23 cellular contexts compared by ENCODE assay signal in genomic region chr18:30991397-30991796, GRCh38. TPM values are rescaled to one million over a fixed set of nuclear protein-coding genes. Genes with fewer than 3 reads are reported as not detected.
DNase-seq lines count a peak whose midpoint lies in the region; ATAC-seq and TF ChIP-seq lines count a peak whose summit lies in the region.
"Had no signal": no experiment of that assay in that cellular context is flagged by ENCODE, and none has a peak within 500 bp of the region (broad histone marks: within the 10 kb centered on the region; RNA-seq: fewer than 3 reads in every experiment).

No MANE protein-coding gene starts in this region.

- H3K4me3 ChIP-seq in mammary epithelial cell (replicated peaks in 1 of 3; ENCODE audit: insufficient read depth in 1 of 3, low read depth in 2 of 3, low read length in 3 of 3) (no peak overlapping the region), MM.1S (ENCODE audit: low read length) (no peak overlapping the region), hepatocyte (no peak overlapping the region)
- H3K4me3 ChIP-seq: GM23248, Peyer's patch had no signal

- H2AFZ ChIP-seq in mammary epithelial cell (ENCODE audit: low read depth, low read length) (no peak overlapping the region), MM.1S (ENCODE audit: low read length) (no peak overlapping the region), hepatocyte (no peak overlapping the region)
- H2AFZ ChIP-seq: GM23248 had no signal

- dilution Hi-C loops in mammary epithelial cell (cut with HindIII; ENCODE audit: low sequenced_read_pairs) = no loop called here

- ATAC-seq in HG03571 (IDR thresholded peaks at IDR 0.05; ENCODE audit: unreplicated experiment) (no peak), GM21619 (IDR thresholded peaks at IDR 0.05; ENCODE audit: unreplicated experiment) (no peak)

- H4K20me1 ChIP-seq in mammary epithelial cell (ENCODE audit: insufficient read depth, low read length) (no peaks in the 10 kb centered on the region), MM.1S (ENCODE audit: insufficient read depth, low read length) (no peaks in the 10 kb centered on the region), hepatocyte (ENCODE audit: insufficient read depth, poor library complexity, severe bottlenecking) (no peaks in the 10 kb centered on the region)

- peaks cover 10% of the 10 kb centered on the region for H3K4me1 Mint-ChIP-seq in MCF 10A (ENCODE audit: insufficient read depth, unreplicated experiment)
- H3K4me1 Mint-ChIP-seq: CD4-positive, alpha-beta memory T cell had no signal

- no peak overlapping the region for H3K4me3 Mint-ChIP-seq in MCF 10A (ENCODE audit: unreplicated experiment)
- H3K4me3 Mint-ChIP-seq: CD4-positive, alpha-beta memory T cell; T-helper 1 cell treated with Interleukin-12 subunit alpha and Interleukin-12 subunit beta and Interleukin-4 antibody, amounts not matched to agents 30 μg/mL and 1 μg/mL, for 36 hours had no signal

- H3K36me3 ChIP-seq in mammary epithelial cell (ENCODE audit: insufficient read depth, low read length) = peaks cover 20% of the 10 kb centered on the region
- H3K36me3 ChIP-seq in MM.1S (replicated peaks; ENCODE audit: insufficient read depth, low read length) = no peaks in the 10 kb centered on the region
- H3K36me3 ChIP-seq in hepatocyte (replicated peaks; ENCODE audit: insufficient read depth, low read depth) = no peaks in the 10 kb centered on the region
- H3K36me3 ChIP-seq: Peyer's patch had no signal

- no peaks in the 10 kb centered on the region for H3F3A ChIP-seq in MM.1S (ENCODE audit: insufficient read depth, low read length)

- H3K27ac Mint-ChIP-seq in MCF 10A (ENCODE audit: low read depth, unreplicated experiment) = no peak overlapping the region
- H3K27ac Mint-ChIP-seq: CD4-positive, alpha-beta memory T cell; T-helper 1 cell treated with Interleukin-12 subunit alpha and Interleukin-12 subunit beta and Interleukin-4 antibody, amounts not matched to agents 30 μg/mL and 1 μg/mL, for 36 hours had no signal

- H3K9me3 Mint-ChIP-seq in MCF 10A (ENCODE audit: unreplicated experiment) = no peaks in the 10 kb centered on the region
- H3K9me3 Mint-ChIP-seq: T-helper 1 cell treated with Interleukin-12 subunit alpha and Interleukin-12 subunit beta and Interleukin-4 antibody, amounts not matched to agents 30 μg/mL and 1 μg/mL, for 36 hours had no signal

- DNase-seq in mammary epithelial cell (no peak), MCF 10A (ENCODE audit: unreplicated experiment) (no peak), MM.1S (peak; percentile 25), RPMI8226 (peak; percentile 32), SIG-M5 (lab: John Stamatoyannopoulos, UW) (no peak), hepatocyte (ENCODE audit: low spot score) (no peak)
- DNase-seq: 8988T; CD4-positive, alpha-beta memory T cell; DMS79 treated with DMSO at 0.1 percent for 48 hours; GM23248; HCEC 1CT; Kasumi-1; NCI-H1436; NCI-H2029; NCI-H2171; NCI-H748 treated with DMSO at 0.1 percent for 48 hours; Peyer's patch; Right ventricle myocardium superior had no signal

- peaks cover 28% of the 10 kb centered on the region for H3K36me3 Mint-ChIP-seq in MCF 10A (ENCODE audit: insufficient read depth, unreplicated experiment)
- H3K36me3 Mint-ChIP-seq: CD4-positive, alpha-beta memory T cell had no signal

- TF ChIP-seq CTCF in mammary epithelial cell (conservative IDR thresholded peaks at IDR 0.05 in 1 of 2, IDR thresholded peaks at IDR 0.05 in 1 of 2; ENCODE audit: extremely low read depth in 1 of 2, insufficient read depth in 1 of 2, low read depth in 1 of 2, low read length in 2 of 2) (no peak), MCF 10A (IDR thresholded peaks at IDR 0.05; ENCODE audit: unreplicated experiment) (no peak), MM.1S (IDR thresholded peaks at IDR 0.05; ENCODE audit: low read length) (no peak), hepatocyte (IDR thresholded peaks at IDR 0.05; ENCODE audit: poor library complexity) (no peak)

- intact Hi-C loops in mammary epithelial cell (cut with micrococcal nuclease) (loop anchor here (5.0 kb wide), 1 partner anchor 251 kb away; no protein-coding TSS in a partner anchor), MCF 10A (cut with micrococcal nuclease) (loop anchor here (10.0 kb wide), 1 partner anchor 433 kb away; no protein-coding TSS in a partner anchor)

- H3K9ac ChIP-seq in mammary epithelial cell (ENCODE audit: insufficient read depth, low read length) = no peak overlapping the region
- no peak overlapping the region for H3K9ac ChIP-seq in MM.1S (ENCODE audit: low read length)
- H3K9ac ChIP-seq: GM23248 had no signal

- H3K4me1 ChIP-seq in mammary epithelial cell (ENCODE audit: insufficient read depth, low read length) (peaks cover 29% of the 10 kb centered on the region), MM.1S (ENCODE audit: low read length) (peaks cover 7% of the 10 kb centered on the region; the same call in 1 of the 2 replicates), hepatocyte (ENCODE audit: insufficient read depth) (peaks cover 19% of the 10 kb centered on the region)
- H3K4me1 ChIP-seq: Peyer's patch had no signal

- H3K4me2 ChIP-seq in mammary epithelial cell (ENCODE audit: insufficient read depth, low read depth, low read length) (no peak overlapping the region), MM.1S (ENCODE audit: low read depth, low read length) (no peak overlapping the region), hepatocyte (no peak overlapping the region)

- in situ Hi-C loops in mammary epithelial cell (cut with MboI; ENCODE audit: low sequenced_read_pairs in 2 of 2) = no loop called here

- POLR2A ChIA-PET in MCF 10A (lab: Yijun Ruan, JAX) = no interaction called here

- BruUV-seq in mammary epithelial cell (replicated peaks; lab: Mats Ljungman, UMichigan) (no TSS peak), MCF 10A (replicated peaks; lab: Mats Ljungman, UMichigan) (no TSS peak)

- CTCF ChIA-PET in mammary epithelial cell (lab: Charles Lee; ENCODE audit: low non-redundant PET) = no interaction called here
- CTCF ChIA-PET in MCF 10A (lab: Yijun Ruan, JAX) = no interaction called here

- no peaks in the 10 kb centered on the region for H3K9me2 ChIP-seq in MM.1S (replicated peaks; ENCODE audit: insufficient read depth, low read length)
- H3K9me2 ChIP-seq in hepatocyte (replicated peaks; ENCODE audit: insufficient read depth) = no peaks in the 10 kb centered on the region

- H3K79me2 ChIP-seq in mammary epithelial cell (ENCODE audit: insufficient read depth, low read length) (no peaks in the 10 kb centered on the region), MM.1S (ENCODE audit: low read length) (no peaks in the 10 kb centered on the region), hepatocyte (no peaks in the 10 kb centered on the region)

- H3K27ac ChIP-seq in mammary epithelial cell (ENCODE audit: insufficient read depth, low read depth, low read length) (peak overlapping the region; percentile 35), MM.1S (ENCODE audit: low read length) (no peak overlapping the region), hepatocyte (no peak overlapping the region)
- H3K27ac ChIP-seq: GM23248, Peyer's patch had no signal

- H3K27me3 Mint-ChIP-seq in MCF 10A (ENCODE audit: insufficient read depth, unreplicated experiment) = no peaks in the 10 kb centered on the region
- H3K27me3 Mint-ChIP-seq: CD4-positive, alpha-beta memory T cell had no signal

- H3K9me3 ChIP-seq in mammary epithelial cell (replicated peaks; ENCODE audit: insufficient read depth, low read length) (no peaks in the 10 kb centered on the region), MM.1S (replicated peaks; ENCODE audit: insufficient read depth, low read length) (no peaks in the 10 kb centered on the region), hepatocyte (ENCODE audit: low read depth) (no peaks in the 10 kb centered on the region)
- H3K9me3 ChIP-seq: Peyer's patch had no signal

- WGBS in mammary epithelial cell (ENCODE audit: low coverage, missing lambda C conversion rate) = 98% methylated on average over 5 of the region's 5 CpGs
- 75% methylated on average over 5 of the region's 5 CpGs for WGBS in hepatocyte (ENCODE audit: low lambda C conversion rate, missing lambda C conversion rate)

- H3K27me3 ChIP-seq in mammary epithelial cell (ENCODE audit: insufficient read depth, low read length) (no peaks in the 10 kb centered on the region), MM.1S (replicated peaks; ENCODE audit: insufficient read depth, low read length) (no peaks in the 10 kb centered on the region), hepatocyte (no peaks in the 10 kb centered on the region)
- H3K27me3 ChIP-seq: Peyer's patch had no signal

RNA-seq across cellular contexts. Expression of gene DSC3, which starts 51.1 kb away (rescaled TPM):
- total RNA-seq in mammary epithelial cell = 100 to 1,000 TPM; 125 to 272 TPM
- 50.2 TPM for polyA plus RNA-seq in mammary epithelial cell
- 78.5 TPM for polyA minus RNA-seq in mammary epithelial cell
- 56.2 and 60.8 TPM in 2 replicates for total RNA-seq in MCF 10A (2022)
- total RNA-seq in hepatocyte = 29.3 and 39.7 TPM in 2 replicates
- 13.9 and 17.1 TPM in 2 replicates for polyA plus RNA-seq in hepatocyte
- total RNA-seq: CD4-positive, alpha-beta memory T cell; G401; GM23248; Right ventricle myocardium superior had no signal
- polyA plus RNA-seq: BJ; CD4-positive, alpha-beta memory T cell; GM23248 had no signal

Comparison
In these comparisons a context has a peak if more than half of its experiments do, and no peak if none do; other contexts are left out.
1. DNase-seq: peak in MM.1S (single experiment) and RPMI8226 (single experiment); none in mammary epithelial cell (single experiment), MCF 10A (single experiment), SIG-M5 (single experiment) and hepatocyte (single experiment).